23 cellular contexts compared by ENCODE assay signal in genomic region chr7:44139311-44140010, GRCh38. TPM values are rescaled to one million over a fixed set of nuclear protein-coding genes. Genes with fewer than 3 reads are reported as not detected.
"Had no signal": no experiment of that assay in that cellular context is flagged by ENCODE, and none has a peak within 500 bp of the region (broad histone marks: within the 10 kb centered on the region; RNA-seq: fewer than 3 reads in every experiment).

No MANE protein-coding gene starts in this region.

- H3K4me1 Mint-ChIP-seq: activated CD4-positive, alpha-beta T cell treated with anti-CD3 and anti-CD28 coated beads, Interleukin-2, amount 10 ng/mL, durations not matched to agents 7 days and 5 days; activated naive CD8-positive, alpha-beta T cell treated with anti-CD3 and anti-CD28 coated beads for 36 hours; T-cell had no signal

- H3K27me3 Mint-ChIP-seq: activated CD4-positive, alpha-beta memory T cell treated with anti-CD3 and anti-CD28 coated beads for 36 hours; activated naive CD8-positive, alpha-beta T cell treated with anti-CD3 and anti-CD28 coated beads for 36 hours; T-cell had no signal

- FAIRE-seq: K562, RCC 7860 had no signal

- H3K4me3 Mint-ChIP-seq: activated CD4-positive, alpha-beta memory T cell treated with anti-CD3 and anti-CD28 coated beads for 36 hours; activated CD4-positive, alpha-beta T cell treated with anti-CD3 and anti-CD28 coated beads, Interleukin-2, amount 10 ng/mL, durations not matched to agents 7 days and 5 days; activated naive CD4-positive, alpha-beta T cell treated with anti-CD3 and anti-CD28 coated beads for 36 hours; activated naive CD8-positive, alpha-beta T cell treated with anti-CD3 and anti-CD28 coated beads for 36 hours; activated T-cell treated with anti-CD3 and anti-CD28 coated beads, Interleukin-2, amount 50 U/mL, for 4 hours; T-cell had no signal

- H3K4me3 ChIP-seq: K562 had no signal

- DNase-seq: activated CD4-positive, alpha-beta memory T cell treated with anti-CD3 and anti-CD28 coated beads for 36 hours; activated CD4-positive, alpha-beta T cell treated with anti-CD3 and anti-CD28 coated beads, Interleukin-2, amount 10 ng/mL, durations not matched to agents 7 days and 5 days; activated CD4-positive, CD25-positive, alpha-beta regulatory T cell; activated CD8-positive, alpha-beta memory T cell treated with anti-CD3 and anti-CD28 coated beads for 24 hours; activated effector memory CD4-positive, alpha-beta T cell treated with anti-CD3 and anti-CD28 coated beads, Interleukin-2, amount 50 U/mL, for 16 hours; activated naive CD4-positive, alpha-beta T cell treated with anti-CD3 and anti-CD28 coated beads for 36 hours; activated naive CD8-positive, alpha-beta T cell treated with anti-CD3 and anti-CD28 coated beads for 36 hours; activated T-cell treated with anti-CD3 and anti-CD28 coated beads, Interleukin-2, amount 50 U/mL, for 4 hours; Karpas-422; NCI-H1105 treated with DMSO at 0.1 percent for 48 hours; NCI-H1436 treated with DMSO at 0.1 percent for 48 hours; NCI-H187 treated with DMSO at 0.1 percent for 48 hours; NCI-H2081 treated with DMSO at 0.1 percent for 48 hours; NCI-H446; NCI-H524; SHP77 treated with DMSO at 0.1 percent for 48 hours; T-cell; T-helper 2 cell; T1000 had no signal

- H3K27ac Mint-ChIP-seq: activated CD4-positive, alpha-beta memory T cell treated with anti-CD3 and anti-CD28 coated beads for 36 hours; activated CD4-positive, alpha-beta T cell treated with anti-CD3 and anti-CD28 coated beads, Interleukin-2, amount 10 ng/mL, durations not matched to agents 7 days and 5 days; activated naive CD4-positive, alpha-beta T cell treated with anti-CD3 and anti-CD28 coated beads for 36 hours; activated naive CD8-positive, alpha-beta T cell treated with anti-CD3 and anti-CD28 coated beads for 36 hours; T-cell had no signal

- H3K9me3 Mint-ChIP-seq: activated CD4-positive, alpha-beta memory T cell treated with anti-CD3 and anti-CD28 coated beads for 36 hours; activated CD4-positive, alpha-beta T cell treated with anti-CD3 and anti-CD28 coated beads, Interleukin-2, amount 10 ng/mL, durations not matched to agents 7 days and 5 days; activated naive CD4-positive, alpha-beta T cell treated with anti-CD3 and anti-CD28 coated beads for 36 hours; activated naive CD8-positive, alpha-beta T cell treated with anti-CD3 and anti-CD28 coated beads for 36 hours; activated T-cell treated with anti-CD3 and anti-CD28 coated beads, Interleukin-2, amount 50 U/mL, for 4 hours; T-cell had no signal

- ATAC-seq: T-cell had no signal

- H3K36me3 Mint-ChIP-seq: activated CD4-positive, alpha-beta memory T cell treated with anti-CD3 and anti-CD28 coated beads for 36 hours; activated naive CD8-positive, alpha-beta T cell treated with anti-CD3 and anti-CD28 coated beads for 36 hours; T-cell had no signal

- H3K27ac ChIP-seq: VCaP had no signal

RNA-seq across cellular contexts. Expression of gene MYL7, which starts 1.7 kb away (rescaled TPM):
- total RNA-seq: activated CD4-positive, alpha-beta memory T cell treated with anti-CD3 and anti-CD28 coated beads for 36 hours; activated CD4-positive, alpha-beta T cell treated with anti-CD3 and anti-CD28 coated beads, Interleukin-2, amount 10 ng/mL, durations not matched to agents 7 days and 5 days; activated naive CD4-positive, alpha-beta T cell treated with anti-CD3 and anti-CD28 coated beads for 36 hours; activated naive CD8-positive, alpha-beta T cell treated with anti-CD3 and anti-CD28 coated beads for 36 hours; K562; SK-MEL-5; T-cell had no signal
- polyA plus RNA-seq: K562 had no signal

RNA-seq across cellular contexts. Expression of gene AEBP1, which starts 35.3 kb away (rescaled TPM):
- total RNA-seq: SK-MEL-5 had no signal

RNA-seq across cellular contexts. Expression of gene GCK, which starts 49.8 kb away (rescaled TPM):
- total RNA-seq: activated CD4-positive, alpha-beta T cell treated with anti-CD3 and anti-CD28 coated beads, Interleukin-2, amount 10 ng/mL, durations not matched to agents 7 days and 5 days; SK-MEL-5 had no signal
